Comparison of ENCODE assay signal across 8 cellular contexts in genomic region chr3:11096266-11097135, GRCh38. TPM values are rescaled to one million over a fixed set of nuclear protein-coding genes. Genes with fewer than 3 reads are reported as not detected.
DNase-seq lines count a peak whose midpoint lies in the region; ATAC-seq and TF ChIP-seq lines count a peak whose summit lies in the region.

No MANE protein-coding gene starts in this region.

- CTCF ChIA-PET in activated B cell treated with CpG ODN at 0.5 μM for 24 hours (lab: Charles Lee) = interaction anchor here (1.1 kb wide), 1 partner anchor 43 kb away, joined by 3 read pairs; no protein-coding TSS in a partner anchor

- H3K4me1 ChIP-seq in BE2C = no peaks in the 10 kb centered on the region

- H3K36me3 ChIP-seq in BE2C = no peaks in the 10 kb centered on the region

- POLR2A ChIA-PET in activated B cell treated with CpG ODN at 0.5 μM for 24 hours (lab: Charles Lee) = no interaction called here

- peaks cover 5% of the 10 kb centered on the region for H3K4me1 Mint-ChIP-seq in activated B cell treated with CpG ODN at 0.5 μM for 24 hours

- H3K9me3 Mint-ChIP-seq in activated B cell treated with CpG ODN at 0.5 μM for 24 hours = no peaks in the 10 kb centered on the region

- H3K9me3 ChIP-seq in BE2C = no peaks in the 10 kb centered on the region

- peak; percentile 66 for ATAC-seq in activated B cell treated with CpG ODN at 0.5 μM for 24 hours (ENCODE audit: low read depth)
- peak; percentile 75 for ATAC-seq in left colon
- no peak for ATAC-seq in HG03159 (IDR thresholded peaks at IDR 0.05; ENCODE audit: unreplicated experiment)
- ATAC-seq in HG02970 (IDR thresholded peaks at IDR 0.05; ENCODE audit: low FRiP score, unreplicated experiment) = no peak

- no peaks in the 10 kb centered on the region for H3K36me3 Mint-ChIP-seq in activated B cell treated with CpG ODN at 0.5 μM for 24 hours (ENCODE audit: low read depth)

- no peaks in the 10 kb centered on the region for H3K27me3 Mint-ChIP-seq in activated B cell treated with CpG ODN at 0.5 μM for 24 hours

- H3K27me3 ChIP-seq in BE2C = no peaks in the 10 kb centered on the region

- intact Hi-C loops in activated B cell treated with CpG ODN at 0.5 μM for 24 hours (cut with micrococcal nuclease) = no loop called here
- intact Hi-C loops in left colon (cut with DNase I, micrococcal nuclease) = no loop called here

- DNase-seq in BE2C = peak; percentile 81
- peak; percentile 93 for DNase-seq in HT1080 (ENCODE audit: low read depth)
- DNase-seq in activated B cell treated with CpG ODN at 0.5 μM for 24 hours = no peak
- peak; percentile 90 to 92 for DNase-seq in cardiac fibroblast (ENCODE audit: low read depth in 2 of 2)
- peak; percentile 53 to 54 for DNase-seq in left colon
- DNase-seq in stimulated activated CD4-positive, alpha-beta T cell treated with anti-CD3 and anti-CD28 coated beads, Interleukin-1b, Interleukin-23, amount 100 ng/mL, for 4 hours (ENCODE audit: low read depth in 2 of 2) = peak; percentile 41 to 66

- H3K27ac Mint-ChIP-seq in activated B cell treated with CpG ODN at 0.5 μM for 24 hours = no peak overlapping the region

- TF ChIP-seq CTCF in BE2C (IDR thresholded peaks at IDR 0.05; ENCODE audit: low read depth, low read length) = no peak
- TF ChIP-seq CTCF in activated B cell treated with CpG ODN at 0.5 μM for 24 hours (IDR thresholded peaks at IDR 0.05) = no peak
- no peak for TF ChIP-seq CTCF in cardiac fibroblast (IDR thresholded peaks at IDR 0.05; ENCODE audit: low read depth, low read length)

- H3K4me3 ChIP-seq in BE2C (ENCODE audit: low read depth, low read length) (peak overlapping the region; percentile 15), cardiac fibroblast (replicated peaks in 1 of 2; ENCODE audit: low read depth in 2 of 2, low read length in 2 of 2) (peak overlapping the region; percentile 26 to 36)

- no peak overlapping the region for H3K4me3 Mint-ChIP-seq in activated B cell treated with CpG ODN at 0.5 μM for 24 hours

RNA-seq across cellular contexts. Expression of gene HRH1, which starts 57.8 kb away (rescaled TPM):
- 0.28 TPM for polyA plus RNA-seq in BE2C (2012; ENCODE audit: insufficient read depth, insufficient read length, low read depth)
- 16.1 and 16.7 TPM in 2 replicates for total RNA-seq in HT1080 (2014; rRNA removed; shearing (Covaris generic))
- polyA plus RNA-seq in HT1080 (2015; cell fraction: cytosol; rRNA removed) = 11.4 and 12.4 TPM in 2 replicates
- polyA plus RNA-seq in HT1080 (2015; cell fraction: nucleus; rRNA removed) = 16.2 and 22.3 TPM in 2 replicates
- total RNA-seq in activated B cell treated with CpG ODN at 0.5 μM for 24 hours (not detected in 2 replicates), left colon (10 to 100 TPM in 1 of 2 donors, 1 to 10 TPM in 1; 7.9 to 13.8 TPM)

Comparison
In these comparisons a context has a peak if more than half of its experiments do, and no peak if none do; other contexts are left out.
1. ATAC-seq: peak in activated B cell treated with CpG ODN at 0.5 μM for 24 hours (single experiment) and left colon (single experiment); none in HG03159 (single experiment) and HG02970 (single experiment).